ENCODE assay signal across 25 cellular contexts in the genomic region with DNA sequence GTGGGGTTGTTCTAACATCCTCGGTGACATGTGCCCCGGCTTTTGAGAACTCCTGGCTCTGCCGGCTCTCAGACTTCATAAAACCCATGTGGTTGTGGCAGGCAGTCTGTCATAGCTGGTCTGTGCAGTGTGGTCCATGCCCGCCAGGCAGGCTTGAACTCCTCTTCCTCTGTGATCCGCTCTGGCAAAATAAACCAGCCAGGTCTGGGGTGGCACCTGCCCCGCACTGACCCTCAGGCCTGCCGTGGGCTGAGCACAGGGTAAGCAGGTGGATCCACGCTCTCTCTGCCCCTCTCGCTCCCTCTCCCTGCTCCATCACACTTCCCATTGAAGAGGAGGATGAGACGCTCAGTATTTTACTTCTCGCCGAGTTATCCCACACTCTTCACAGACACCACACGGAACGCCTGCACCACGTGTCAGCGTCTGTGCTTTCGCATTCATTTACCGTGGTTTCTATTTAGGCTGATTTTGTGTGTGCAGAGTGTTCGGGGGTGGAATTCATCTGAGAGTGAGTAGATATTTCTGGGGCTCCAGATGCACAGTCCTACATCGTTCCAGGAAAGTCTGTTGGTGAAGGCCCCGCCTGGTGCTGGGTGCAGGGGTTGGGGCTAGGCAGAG. TPM values are rescaled to one million over a fixed set of nuclear protein-coding genes. Genes with fewer than 3 reads are reported as not detected.
DNase-seq lines count a peak whose midpoint lies in the region; ATAC-seq, FAIRE-seq and TF ChIP-seq lines count a peak whose summit lies in the region.
"Had no signal": no experiment of that assay in that cellular context is flagged by ENCODE, and none has a peak within 500 bp of the region (broad histone marks: within the 10 kb centered on the region; RNA-seq: fewer than 3 reads in every experiment).

No MANE protein-coding gene starts in this region.

- H3K9ac ChIP-seq in astrocyte (ENCODE audit: low read length) (no peak overlapping the region), HepG2 (ENCODE audit: insufficient read depth, low read depth, low read length) (no peak overlapping the region), kidney (ENCODE audit: low read length in 2 of 2) (no peak overlapping the region)

- no peaks in the 10 kb centered on the region for H3K36me3 Mint-ChIP-seq in CD14-positive monocyte
- H3K36me3 Mint-ChIP-seq in astrocyte (ENCODE audit: low read depth, unreplicated experiment) = no peaks in the 10 kb centered on the region
- H3K36me3 Mint-ChIP-seq: activated naive CD4-positive, alpha-beta T cell treated with anti-CD3 and anti-CD28 coated beads, Interleukin-2, amount 50 U/mL, for 72 hours had no signal

- no peak for TF ChIP-seq EP300 in HepG2 (IDR thresholded peaks at IDR 0.05; ENCODE audit: low read depth in 2 of 2, low read length in 2 of 2)
- no peak for TF ChIP-seq EP300 in HepG2 (CRISPR knock-in tag; IDR thresholded peaks at IDR 0.05; ENCODE audit: borderline replicate concordance)

- no peaks in the 10 kb centered on the region for H3K9me3 ChIP-seq in astrocyte (ENCODE audit: insufficient read depth, low read depth, low read length)
- no peaks in the 10 kb centered on the region for H3K9me3 ChIP-seq in HepG2 (ENCODE audit: low read length)
- H3K9me3 ChIP-seq in pancreas = no peaks in the 10 kb centered on the region
- no peaks in the 10 kb centered on the region for H3K9me3 ChIP-seq in MG63
- H3K9me3 ChIP-seq in kidney (ENCODE audit: control insufficient read depth in 1 of 2, low read length in 2 of 2) = no peaks in the 10 kb centered on the region
- H3K9me3 ChIP-seq: breast epithelium, Caco-2, gastroesophageal sphincter, sigmoid colon, SJSA1, transverse colon had no signal

- no peak for FAIRE-seq in astrocyte (lab: Jason Lieb, UNC)
- no peak for FAIRE-seq in HepG2 (lab: Jason Lieb, UNC)
- FAIRE-seq in pancreas (lab: Jason Lieb, UNC) = no peak
- FAIRE-seq in kidney (lab: Jason Lieb, UNC) = no peak

- in situ Hi-C loops in HepG2 (cut with HindIII; ENCODE audit: extremely low pct_ligation_motif_present, low pct_unique_long_range_greater_than_20kb) = no loop called here

- WGBS in HepG2 (ENCODE audit: low lambda C conversion rate) = 69% methylated on average over 21 of the region's 21 CpGs
- 81 to 88% methylated on average over 21 of the region's 21 CpGs for WGBS in pancreas, 2 donors

- H2AFZ ChIP-seq in astrocyte (ENCODE audit: low read depth, low read length) = no peak overlapping the region
- no peak overlapping the region for H2AFZ ChIP-seq in HepG2 (ENCODE audit: low read length)

- H3K36me3 ChIP-seq in astrocyte (ENCODE audit: insufficient read depth, low read length) (no peaks in the 10 kb centered on the region), HepG2 (replicated peaks in 1 of 2; ENCODE audit: control insufficient read depth in 1 of 2, insufficient read depth in 2 of 2, low read length in 2 of 2) (no peaks in the 10 kb centered on the region), pancreas (no peaks in the 10 kb centered on the region), MG63 (no peaks in the 10 kb centered on the region), kidney (ENCODE audit: control insufficient read depth in 1 of 2, insufficient read depth in 2 of 2, low read length in 2 of 2) (no peaks in the 10 kb centered on the region)
- H3K36me3 ChIP-seq: breast epithelium, gastroesophageal sphincter, sigmoid colon, SJSA1, transverse colon had no signal

- intact Hi-C loops in CD14-positive monocyte (cut with micrococcal nuclease) = no loop called here
- intact Hi-C loops in HepG2 (cut with micrococcal nuclease; ENCODE audit: unreplicated experiment) = no loop called here
- intact Hi-C loops in pancreas (cut with DNase I) = no loop called here
- intact Hi-C loops in kidney (cut with DNase I) = no loop called here

- H4K20me1 ChIP-seq in astrocyte (ENCODE audit: insufficient read depth, low read length) (no peaks in the 10 kb centered on the region), HepG2 (ENCODE audit: insufficient read depth, low read length) (no peaks in the 10 kb centered on the region)

- no peak for TF ChIP-seq POLR2A in HepG2 (IDR thresholded peaks at IDR 0.05; ENCODE audit: insufficient read depth in 1 of 2, low read depth in 2 of 2, low read length in 2 of 2)

- H3K27me3 ChIP-seq in astrocyte (ENCODE audit: insufficient read depth, low read length) (peaks cover 7% of the 10 kb centered on the region), HepG2 (ENCODE audit: control insufficient read depth in 1 of 2, insufficient read depth in 2 of 2, low read length in 2 of 2) (peaks cover 12 to 45% of the 10 kb centered on the region in 2 experiments; a peak in 4 of 5 replicates), pancreas (no peaks in the 10 kb centered on the region), MG63 (no peaks in the 10 kb centered on the region)
- H3K27me3 ChIP-seq: breast epithelium, gastroesophageal sphincter, transverse colon had no signal

- CTCF ChIA-PET in HepG2 (lab: Yijun Ruan, JAX; ENCODE audit: low intra/inter-chr PET ratio, low total read pairs) = no interaction called here

- H3K4me1 Mint-ChIP-seq in CD14-positive monocyte (no peaks in the 10 kb centered on the region), astrocyte (ENCODE audit: low read depth, unreplicated experiment) (peaks cover 13% of the 10 kb centered on the region)

- H3K4me3 Mint-ChIP-seq in CD14-positive monocyte (no peak overlapping the region), astrocyte (ENCODE audit: unreplicated experiment) (no peak overlapping the region)
- H3K4me3 Mint-ChIP-seq: dendritic cell treated with granulocyte-macrophage colony-stimulating factor and Interleukin-4, amounts not matched to agents 40 ng/mL and 50 ng/mL, for 4 days; T-helper 1 cell treated with Interleukin-12 subunit alpha and Interleukin-12 subunit beta and Interleukin-4 antibody, amounts not matched to agents 30 μg/mL and 1 μg/mL, for 36 hours had no signal

- ATAC-seq in HepG2 = peak; percentile 17
- ATAC-seq in pancreas = peak; percentile 1 to 11 (median 6)
- ATAC-seq: activated naive CD4-positive, alpha-beta T cell treated with anti-CD3 and anti-CD28 coated beads, Interleukin-2, amount 50 U/mL, for 72 hours; gastroesophageal sphincter had no signal

- POLR2A ChIA-PET in HepG2 (lab: Yijun Ruan, JAX) = no interaction called here

- H3K4me2 ChIP-seq in astrocyte (ENCODE audit: low read length) (no peak overlapping the region), HepG2 (ENCODE audit: low read depth, low read length) (no peak overlapping the region)

- TF ChIP-seq RAD21 in HepG2 (CRISPR knock-in tag; IDR thresholded peaks at IDR 0.05) = no peak

- no peaks in the 10 kb centered on the region for H3K79me2 ChIP-seq in astrocyte (ENCODE audit: insufficient read depth, low read length)
- H3K79me2 ChIP-seq in HepG2 (ENCODE audit: insufficient read depth, low read length) = no peaks in the 10 kb centered on the region

- H3K4me1 ChIP-seq in astrocyte (ENCODE audit: insufficient read depth, low read length) (no peaks in the 10 kb centered on the region), HepG2 (ENCODE audit: insufficient read depth, low read length) (peaks cover 15% of the 10 kb centered on the region), pancreas (peaks cover 0 to 12% (median 0%) of the 10 kb centered on the region in 3 donors), kidney (ENCODE audit: control insufficient read depth in 1 of 2, insufficient read depth in 1 of 2, low read depth in 1 of 2, low read length in 2 of 2) (no peaks in the 10 kb centered on the region)
- H3K4me1 ChIP-seq: breast epithelium, Caco-2, gastroesophageal sphincter, sigmoid colon, SJSA1, transverse colon had no signal

- DNase-seq in CD14-positive monocyte (ENCODE audit: low spot score) = peak; percentile 44
- DNase-seq in astrocyte (ENCODE audit: low read depth) = no peak
- no peak for DNase-seq in HepG2 (ENCODE audit: low spot score)
- peak in 2 of 6 donors; percentile 9 to 52 for DNase-seq in pancreas
- DNase-seq in effector CD4-positive, alpha-beta T cell = no peak
- no peak for DNase-seq in MG63
- no peak for DNase-seq in kidney
- DNase-seq in RKO (ENCODE audit: low spot score) = no peak
- DNase-seq: Caco-2; EL; erythroblast; H7; left colon; sigmoid colon; stimulated activated naive CD4-positive, alpha-beta T cell; transverse colon had no signal

- H3K4me3 ChIP-seq in astrocyte (ENCODE audit: insufficient read depth, low read depth, low read length) (no peak overlapping the region), HepG2 (replicated peaks in 1 of 3; ENCODE audit: insufficient read depth in 1 of 3, low read depth in 2 of 3, low read length in 3 of 3) (no peak overlapping the region), pancreas (no peak overlapping the region), MG63 (no peak overlapping the region), kidney (ENCODE audit: low read length in 2 of 2) (no peak overlapping the region)
- H3K4me3 ChIP-seq: breast epithelium, gastroesophageal sphincter, sigmoid colon, SJSA1, transverse colon had no signal

- BruUV-seq in HepG2 (replicated peaks; lab: Mats Ljungman, UMichigan) = no TSS peak

- H3K27ac Mint-ChIP-seq in CD14-positive monocyte (peak overlapping the region in 1 of 7 donors; percentile 46), astrocyte (ENCODE audit: unreplicated experiment) (peak overlapping the region; percentile 50)
- H3K27ac Mint-ChIP-seq: dendritic cell treated with granulocyte-macrophage colony-stimulating factor and Interleukin-4, amounts not matched to agents 40 ng/mL and 50 ng/mL, for 4 days; T-helper 1 cell treated with Interleukin-12 subunit alpha and Interleukin-12 subunit beta and Interleukin-4 antibody, amounts not matched to agents 30 μg/mL and 1 μg/mL, for 36 hours had no signal

- H3K9me3 Mint-ChIP-seq in CD14-positive monocyte (peaks cover 0 to 3% (median 0%) of the 10 kb centered on the region in 7 donors), astrocyte (ENCODE audit: unreplicated experiment) (no peaks in the 10 kb centered on the region)
- H3K9me3 Mint-ChIP-seq: activated naive CD4-positive, alpha-beta T cell treated with anti-CD3 and anti-CD28 coated beads, Interleukin-2, amount 50 U/mL, for 72 hours; dendritic cell treated with granulocyte-macrophage colony-stimulating factor and Interleukin-4, amounts not matched to agents 40 ng/mL and 50 ng/mL, for 4 days; T-helper 1 cell treated with Interleukin-12 subunit alpha and Interleukin-12 subunit beta and Interleukin-4 antibody, amounts not matched to agents 30 μg/mL and 1 μg/mL, for 36 hours had no signal

- no peak overlapping the region for H3K27ac ChIP-seq in astrocyte (ENCODE audit: low read depth, low read length)
- no peak overlapping the region for H3K27ac ChIP-seq in HepG2 (ENCODE audit: extremely low read length, insufficient read depth, low read length)
- peak overlapping the region in 3 of 4 donors; percentile 63 to 77 (median 76) for H3K27ac ChIP-seq in pancreas
- H3K27ac ChIP-seq in kidney (ENCODE audit: low read depth in 2 of 2, low read length in 2 of 2) = no peak overlapping the region
- H3K27ac ChIP-seq: breast epithelium, gastroesophageal sphincter, sigmoid colon, SJSA1, transverse colon had no signal

- H3K27me3 Mint-ChIP-seq in CD14-positive monocyte (ENCODE audit: low read depth in 3 of 3) (peaks cover 0 to 6% (median 2%) of the 10 kb centered on the region in 3 donors), astrocyte (ENCODE audit: low read depth, unreplicated experiment) (peaks cover 32% of the 10 kb centered on the region)
- H3K27me3 Mint-ChIP-seq: dendritic cell treated with granulocyte-macrophage colony-stimulating factor and Interleukin-4, amounts not matched to agents 40 ng/mL and 50 ng/mL, for 4 days had no signal

- TF ChIP-seq CTCF in CD14-positive monocyte (IDR thresholded peaks at IDR 0.05) (no peak), astrocyte (IDR thresholded peaks at IDR 0.05; ENCODE audit: insufficient read depth, low read depth, low read length) (no peak), HepG2 (CRISPR knock-in tag; IDR thresholded peaks at IDR 0.05) (no peak), pancreas (IDR thresholded peaks at IDR 0.05) (no peak), kidney (IDR thresholded peaks at IDR 0.05; ENCODE audit: borderline replicate concordance, extremely low read depth, insufficient read depth) (no peak)

RNA-seq across cellular contexts. Expression of a gene that starts 56.4 kb away (rescaled TPM):
- polyA plus RNA-seq in CD14-positive monocyte (not detected), HepG2 (2011; rRNA removed) (not detected in 2 replicates), pancreas (under 1 TPM; 0.02 to 0.19 TPM), kidney (ENCODE audit: insufficient read depth, low read depth, low replicate concordance) (not detected)
- total RNA-seq in astrocyte (not detected in 2 replicates), HepG2 (2016; rRNA removed; fragmentation: Illumina TruSeq; extraction: Trizol) (not detected in 2 replicates), pancreas (not detected), kidney (0.13 TPM)
- not detected in 2 replicates for total RNA-seq in HepG2 (2016; cell fraction: cytosol; rRNA removed; fragmentation: Illumina TruSeq; extraction: Trizol; ENCODE audit: low read depth)
- not detected in 2 replicates for total RNA-seq in HepG2 (2016; cell fraction: insoluble cytoplasmic fraction; rRNA removed; fragmentation: Illumina TruSeq; extraction: Trizol)
- not detected in 2 replicates for total RNA-seq in HepG2 (2016; cell fraction: membrane; rRNA removed; fragmentation: Illumina TruSeq; extraction: Trizol)
- total RNA-seq in HepG2 (2016; cell fraction: nucleus; rRNA removed; fragmentation: Illumina TruSeq; extraction: Trizol) = not detected in 2 replicates
- not detected in 2 replicates for polyA plus RNA-seq in HepG2 (2011; cell fraction: cytosol; rRNA removed)
- not detected in 2 replicates for polyA plus RNA-seq in HepG2 (2011; cell fraction: nucleus; rRNA removed)
- polyA plus RNA-seq in HepG2 (2012) = not detected in 2 replicates
- not detected in 2 replicates for polyA plus RNA-seq in HepG2 (2016; cell fraction: cytosol; fragmentation: Illumina TruSeq; extraction: Trizol; ENCODE audit: low read depth)
- polyA plus RNA-seq in HepG2 (2016; cell fraction: insoluble cytoplasmic fraction; fragmentation: Illumina TruSeq; extraction: Trizol; ENCODE audit: low read depth) = not detected in 2 replicates
- not detected in 2 replicates for polyA plus RNA-seq in HepG2 (2016; cell fraction: membrane; fragmentation: Illumina TruSeq; extraction: Trizol; ENCODE audit: low read depth)
- polyA plus RNA-seq in HepG2 (2016; cell fraction: nucleus; fragmentation: Illumina TruSeq; extraction: Trizol; ENCODE audit: insufficient read depth, low read depth) = not detected in 2 replicates
- not detected in 2 replicates for polyA minus RNA-seq in HepG2 (2011; rRNA and poly(A)+ RNA removed; ENCODE audit: low replicate concordance)
- not detected in 2 replicates for polyA minus RNA-seq in HepG2 (2011; cell fraction: cytosol; rRNA and poly(A)+ RNA removed)
- not detected in 2 replicates for polyA minus RNA-seq in HepG2 (2011; cell fraction: nucleus; rRNA and poly(A)+ RNA removed)
- total RNA-seq in MG63 (2014; rRNA removed; shearing (Covaris generic); ENCODE audit: low replicate concordance) = not detected in 2 replicates
- total RNA-seq: Caco-2, gastroesophageal sphincter, H7, left colon, mucosa of gallbladder, OCI-LY7, osteocyte, SJSA1 had no signal

Comparison
In these comparisons a context has a peak if more than half of its experiments do, and no peak if none do; other contexts are left out.
1. H3K27ac ChIP-seq: peak in pancreas (3 of 4); none in astrocyte (single experiment), HepG2 (single experiment) and kidney (0 of 2).